ENCODE assay signal across 30 cellular contexts in genomic region chrX:4674028-4674782, GRCh38.
DNase-seq lines count a peak whose midpoint lies in the region; ATAC-seq, FAIRE-seq and TF ChIP-seq lines count a peak whose summit lies in the region.
"Had no signal": no experiment of that assay in that cellular context is flagged by ENCODE, and none has a peak within 500 bp of the region (broad histone marks: within the 10 kb centered on the region; RNA-seq: fewer than 3 reads in every experiment).

No MANE protein-coding gene starts in this region.

- H3K9ac ChIP-seq in mammary epithelial cell (ENCODE audit: insufficient read depth, low read length) (no peak overlapping the region), astrocyte (ENCODE audit: low read length) (no peak overlapping the region)
- H3K9ac ChIP-seq: GM23248 had no signal

- peak; percentile 17 for FAIRE-seq in astrocyte (lab: Jason Lieb, UNC)
- FAIRE-seq: GM12892, GM18507 had no signal

- dilution Hi-C loops in mammary epithelial cell (cut with HindIII; ENCODE audit: low sequenced_read_pairs), result no loop called here

- H3K36me3 Mint-ChIP-seq in MCF 10A (ENCODE audit: insufficient read depth, unreplicated experiment) (no peaks in the 10 kb centered on the region), astrocyte (ENCODE audit: low read depth, unreplicated experiment) (no peaks in the 10 kb centered on the region)
- H3K36me3 Mint-ChIP-seq: CD14-positive monocyte; CD8-positive, alpha-beta memory T cell; IgD-negative memory B cell had no signal

- CTCF ChIA-PET in mammary epithelial cell (lab: Charles Lee; ENCODE audit: low non-redundant PET) (no interaction called here), MCF 10A (lab: Yijun Ruan, JAX) (no interaction called here)

- ATAC-seq in foreskin keratinocyte, result peak; percentile 71
- ATAC-seq: Right ventricle myocardium inferior, SK-N-SH treated with all-trans-retinoic acid at 6 μM for 48 hours had no signal

- H3K79me2 ChIP-seq in mammary epithelial cell (ENCODE audit: insufficient read depth, low read length) (no peaks in the 10 kb centered on the region), astrocyte (ENCODE audit: insufficient read depth, low read length) (no peaks in the 10 kb centered on the region)

- H3K27me3 ChIP-seq in mammary epithelial cell (ENCODE audit: insufficient read depth, low read length) (no peaks in the 10 kb centered on the region), astrocyte (ENCODE audit: insufficient read depth, low read length) (no peaks in the 10 kb centered on the region), foreskin keratinocyte (no peaks in the 10 kb centered on the region)
- no peaks in the 10 kb centered on the region for H3K27me3 ChIP-seq in effector memory CD4-positive, alpha-beta T cell (replicated peaks; ENCODE audit: control insufficient read depth, insufficient read depth, low read length, poor library complexity, severe bottlenecking)
- H3K27me3 ChIP-seq: BE2C, Peyer's patch, SJCRH30 had no signal

- H3K4me1 ChIP-seq in mammary epithelial cell (ENCODE audit: insufficient read depth, low read length) (peaks cover 9% of the 10 kb centered on the region), astrocyte (ENCODE audit: insufficient read depth, low read length) (no peaks in the 10 kb centered on the region), foreskin keratinocyte (no peaks in the 10 kb centered on the region)
- H3K4me1 ChIP-seq in effector memory CD4-positive, alpha-beta T cell (ENCODE audit: control insufficient read depth, insufficient read depth, low read length, poor library complexity, severe bottlenecking), result no peaks in the 10 kb centered on the region
- H3K4me1 ChIP-seq: BE2C, Peyer's patch, SJCRH30 had no signal

- H2AFZ ChIP-seq in mammary epithelial cell (ENCODE audit: low read depth, low read length) (peak overlapping the region; percentile 25), astrocyte (ENCODE audit: low read depth, low read length) (no peak overlapping the region)
- H2AFZ ChIP-seq: GM23248 had no signal

- peak overlapping the region; percentile 17 for H3K27ac ChIP-seq in mammary epithelial cell (ENCODE audit: insufficient read depth, low read depth, low read length)
- no peak overlapping the region for H3K27ac ChIP-seq in astrocyte (ENCODE audit: low read depth, low read length)
- H3K27ac ChIP-seq in foreskin keratinocyte, result no peak overlapping the region
- H3K27ac ChIP-seq in effector memory CD4-positive, alpha-beta T cell (ENCODE audit: insufficient read depth, low read length, poor library complexity, severe bottlenecking), result no peak overlapping the region
- H3K27ac ChIP-seq: 22Rv1, GM23248, Peyer's patch, SJCRH30 had no signal

- peak; percentile 64 for DNase-seq in mammary epithelial cell
- DNase-seq in MCF 10A (ENCODE audit: unreplicated experiment), result no peak
- no peak for DNase-seq in astrocyte (ENCODE audit: low read depth)
- peak; percentile 22 to 60 for DNase-seq in foreskin keratinocyte
- DNase-seq in NCI-H510A (lab: John Stamatoyannopoulos, UW), result no peak
- DNase-seq in effector memory CD4-positive, alpha-beta T cell, result no peak
- DNase-seq in KG1 (lab: John Stamatoyannopoulos, UW), result no peak
- DNase-seq in DMS153 (lab: John Stamatoyannopoulos, UW), result no peak
- DNase-seq: ACHN; BE2C; CD8-positive, alpha-beta memory T cell; DND-41; GM23248; H9; Karpas-422; NCI-H1092 treated with DMSO at 0.1 percent for 48 hours; NCI-H1436; NCI-H187 treated with DMSO at 0.1 percent for 48 hours; NCI-H2107; NCI-H446; NCI-H526 treated with DMSO at 0.1 percent for 48 hours; Peyer's patch; SJCRH30 had no signal

- H3K36me3 ChIP-seq in mammary epithelial cell (ENCODE audit: insufficient read depth, low read length), result no peaks in the 10 kb centered on the region
- no peaks in the 10 kb centered on the region for H3K36me3 ChIP-seq in astrocyte (ENCODE audit: insufficient read depth, low read length)
- no peaks in the 10 kb centered on the region for H3K36me3 ChIP-seq in effector memory CD4-positive, alpha-beta T cell (ENCODE audit: control insufficient read depth, insufficient read depth, low read length)
- H3K36me3 ChIP-seq: BE2C, Peyer's patch, SJCRH30 had no signal

- H3K4me1 Mint-ChIP-seq in MCF 10A (ENCODE audit: insufficient read depth, unreplicated experiment) (no peaks in the 10 kb centered on the region), astrocyte (ENCODE audit: low read depth, unreplicated experiment) (no peaks in the 10 kb centered on the region)
- H3K4me1 Mint-ChIP-seq: CD14-positive monocyte; CD8-positive, alpha-beta memory T cell; IgD-negative memory B cell had no signal

- no peak overlapping the region for H3K4me3 Mint-ChIP-seq in MCF 10A (ENCODE audit: unreplicated experiment)
- no peak overlapping the region for H3K4me3 Mint-ChIP-seq in astrocyte (ENCODE audit: unreplicated experiment)
- H3K4me3 Mint-ChIP-seq: CD14-positive monocyte; CD8-positive, alpha-beta memory T cell; H9; IgD-negative memory B cell had no signal

- H3K27ac Mint-ChIP-seq in MCF 10A (ENCODE audit: low read depth, unreplicated experiment), result no peak overlapping the region
- H3K27ac Mint-ChIP-seq in astrocyte (ENCODE audit: unreplicated experiment), result no peak overlapping the region
- H3K27ac Mint-ChIP-seq: H9, IgD-negative memory B cell had no signal

- POLR2A ChIA-PET in MCF 10A (lab: Yijun Ruan, JAX), result no interaction called here

- H3K4me3 ChIP-seq in mammary epithelial cell (replicated peaks in 1 of 3; ENCODE audit: insufficient read depth in 1 of 3, low read depth in 2 of 3, low read length in 3 of 3) (no peak overlapping the region), astrocyte (ENCODE audit: insufficient read depth, low read depth, low read length) (no peak overlapping the region)
- H3K4me3 ChIP-seq in effector memory CD4-positive, alpha-beta T cell (ENCODE audit: insufficient read depth, low read depth, low read length, poor library complexity, severe bottlenecking), result no peak overlapping the region
- H3K4me3 ChIP-seq: GM23248, Peyer's patch, SJCRH30 had no signal

- H3K4me2 ChIP-seq in mammary epithelial cell (ENCODE audit: insufficient read depth, low read depth, low read length) (peak overlapping the region; percentile 30), astrocyte (ENCODE audit: low read length) (no peak overlapping the region)

- intact Hi-C loops in mammary epithelial cell (cut with micrococcal nuclease), result no loop called here
- intact Hi-C loops in MCF 10A (cut with micrococcal nuclease), result no loop called here

- H3K9me3 Mint-ChIP-seq in MCF 10A (ENCODE audit: unreplicated experiment), result peaks cover 8% of the 10 kb centered on the region
- H3K9me3 Mint-ChIP-seq in astrocyte (ENCODE audit: unreplicated experiment), result no peaks in the 10 kb centered on the region
- H3K9me3 Mint-ChIP-seq: IgD-negative memory B cell had no signal

- H4K20me1 ChIP-seq in mammary epithelial cell (ENCODE audit: insufficient read depth, low read length) (no peaks in the 10 kb centered on the region), astrocyte (ENCODE audit: insufficient read depth, low read length) (no peaks in the 10 kb centered on the region)

- TF ChIP-seq CTCF in mammary epithelial cell (conservative IDR thresholded peaks at IDR 0.05 in 1 of 2, IDR thresholded peaks at IDR 0.05 in 1 of 2; ENCODE audit: extremely low read depth in 1 of 2, insufficient read depth in 1 of 2, low read depth in 1 of 2, low read length in 2 of 2) (no peak), MCF 10A (IDR thresholded peaks at IDR 0.05; ENCODE audit: unreplicated experiment) (no peak), astrocyte (IDR thresholded peaks at IDR 0.05; ENCODE audit: insufficient read depth, low read depth, low read length) (no peak), foreskin keratinocyte (conservative IDR thresholded peaks at IDR 0.05) (no peak)

- no peaks in the 10 kb centered on the region for H3K27me3 Mint-ChIP-seq in MCF 10A (ENCODE audit: insufficient read depth, unreplicated experiment)
- no peaks in the 10 kb centered on the region for H3K27me3 Mint-ChIP-seq in astrocyte (ENCODE audit: low read depth, unreplicated experiment)
- H3K27me3 Mint-ChIP-seq: CD8-positive, alpha-beta memory T cell; IgD-negative memory B cell had no signal

- H3K9me3 ChIP-seq in mammary epithelial cell (replicated peaks; ENCODE audit: insufficient read depth, low read length) (no peaks in the 10 kb centered on the region), astrocyte (ENCODE audit: insufficient read depth, low read depth, low read length) (no peaks in the 10 kb centered on the region)
- H3K9me3 ChIP-seq in effector memory CD4-positive, alpha-beta T cell (ENCODE audit: control insufficient read depth, low read length), result no peaks in the 10 kb centered on the region
- H3K9me3 ChIP-seq: BE2C, Peyer's patch, SJCRH30 had no signal

- WGBS in mammary epithelial cell (ENCODE audit: low coverage, missing lambda C conversion rate), result 20% methylated on average over 6 of the region's 6 CpGs

- in situ Hi-C loops in mammary epithelial cell (cut with MboI; ENCODE audit: low sequenced_read_pairs in 2 of 2), result no loop called here

- BruUV-seq in mammary epithelial cell (replicated peaks; lab: Mats Ljungman, UMichigan) (no TSS peak), MCF 10A (replicated peaks; lab: Mats Ljungman, UMichigan) (no TSS peak)

Comparison
In these comparisons a context has a peak if more than half of its experiments do, and no peak if none do; other contexts are left out.
1. DNase-seq: peak in mammary epithelial cell (single experiment) and foreskin keratinocyte (2 of 2); none in MCF 10A (single experiment), astrocyte (single experiment), NCI-H510A (single experiment), effector memory CD4-positive, alpha-beta T cell (0 of 3), KG1 (single experiment) and DMS153 (single experiment).